Comparison of ENCODE assay signal across 16 cellular contexts in genomic region chr11:36091256-36091811, GRCh38.
A peak's percentile ranks its signal among the peaks of the same experiment; 100 is the strongest.
DNase-seq lines count a peak whose midpoint lies in the region; ATAC-seq, FAIRE-seq and TF ChIP-seq lines count a peak whose summit lies in the region.
"Had no signal": no experiment of that assay in that cellular context is flagged by ENCODE, and none has a peak within 500 bp of the region (broad histone marks: within the 10 kb centered on the region; RNA-seq: fewer than 3 reads in every experiment).

No MANE protein-coding gene starts in this region.

- POLR2A ChIA-PET in GM12878 (lab: Charles Lee), result no interaction called here

- H3K36me3 ChIP-seq in GM23338 (ENCODE audit: insufficient read depth) (peaks cover 15% of the 10 kb centered on the region; the same call in 1 of the 2 replicates), GM12878 (ENCODE audit: control insufficient read depth in 2 of 2, insufficient read depth in 2 of 2, low read length in 1 of 2) (no peaks in the 10 kb centered on the region), Karpas-422 (ENCODE audit: insufficient read depth, low read length) (no peaks in the 10 kb centered on the region)

- no peak for TF ChIP-seq RAD21 in GM12878 (IDR thresholded peaks at IDR 0.05; ENCODE audit: insufficient read depth, low read depth, low read length)

- TF ChIP-seq POLR2A in GM12878 (IDR thresholded peaks at IDR 0.05; ENCODE audit: low read depth, low read length), result no peak

- H3K27me3 Mint-ChIP-seq in GM23338 (ENCODE audit: insufficient read depth, low read depth, poor library complexity) (peaks cover 4% of the 10 kb centered on the region), natural killer cell (ENCODE audit: low read depth in 2 of 2) (peaks cover 29 to 65% of the 10 kb centered on the region in 2 donors)

- in situ Hi-C loops in GM12878 (cut with MboI), result no loop called here

- SMC1A ChIA-PET in GM12878 (lab: Charles Lee; ENCODE audit: uncharacterized antibody, unreplicated experiment), result interaction anchor here (0.6 kb wide), 1 partner anchor 380 kb away, joined by 3 read pairs; no protein-coding TSS in a partner anchor

- peaks cover 24% of the 10 kb centered on the region for H3K4me1 ChIP-seq in GM23338 (ENCODE audit: insufficient read depth)
- H3K4me1 ChIP-seq in GM12878 (ENCODE audit: control insufficient read depth, insufficient read depth, low read length), result no peaks in the 10 kb centered on the region; the same call in 1 of the 2 replicates
- H3K4me1 ChIP-seq in Karpas-422 (ENCODE audit: low read length), result no peaks in the 10 kb centered on the region
- H3K4me1 ChIP-seq: testis had no signal

- no peaks in the 10 kb centered on the region for H4K20me1 ChIP-seq in GM23338 (replicated peaks; ENCODE audit: insufficient read depth)
- no peaks in the 10 kb centered on the region for H4K20me1 ChIP-seq in GM12878 (ENCODE audit: control insufficient read depth, insufficient read depth)
- H4K20me1 ChIP-seq in Karpas-422 (ENCODE audit: insufficient read depth, low read depth, low read length), result no peaks in the 10 kb centered on the region

- H3K79me2 ChIP-seq in GM23338 (replicated peaks; ENCODE audit: insufficient read depth) (no peaks in the 10 kb centered on the region), GM12878 (ENCODE audit: control insufficient read depth, insufficient read depth, low read length) (no peaks in the 10 kb centered on the region), Karpas-422 (ENCODE audit: low read length) (no peaks in the 10 kb centered on the region)

- intact Hi-C loops in GM12878 (cut with micrococcal nuclease; ENCODE audit: unreplicated experiment), result no loop called here
- intact Hi-C loops in natural killer cell (cut with micrococcal nuclease), result no loop called here

- H3K4me2 ChIP-seq in GM23338 (0 out of 2 replicates have a peak overlapping the region, but pooled peaks have one; percentile 44), GM12878 (ENCODE audit: control insufficient read depth, insufficient read depth) (no peak overlapping the region), Karpas-422 (ENCODE audit: low read depth, low read length, poor library complexity, severe bottlenecking) (no peak overlapping the region)

- H3K36me3 Mint-ChIP-seq in GM23338 (ENCODE audit: low read depth) (peaks cover 52% of the 10 kb centered on the region), natural killer cell (no peaks in the 10 kb centered on the region)

- FAIRE-seq in GM12878 (lab: Jason Lieb, UNC), result no peak

- TF ChIP-seq EP300 in GM12878 (IDR thresholded peaks at IDR 0.05; ENCODE audit: borderline replicate concordance in 1 of 2, control insufficient read depth in 1 of 2, low read depth in 2 of 2, low read length in 2 of 2), result no peak

- H3K27ac ChIP-seq in GM23338 (ENCODE audit: low read depth), result peak overlapping the region; percentile 87
- no peak overlapping the region for H3K27ac ChIP-seq in GM12878 (ENCODE audit: control insufficient read depth, insufficient read depth)
- no peak overlapping the region for H3K27ac ChIP-seq in Karpas-422 (ENCODE audit: low read length)
- no peak overlapping the region for H3K27ac ChIP-seq in caudate nucleus (ENCODE audit: low read depth, low read length)
- H3K27ac ChIP-seq: testis had no signal

- H2AFZ ChIP-seq in GM23338 (no peak overlapping the region), GM12878 (ENCODE audit: control insufficient read depth, low read depth, low read length) (no peak overlapping the region), Karpas-422 (ENCODE audit: low read length) (no peak overlapping the region)

- RAD21 ChIA-PET in GM12878 (lab: Charles Lee; ENCODE audit: unreplicated experiment), result no interaction called here

- H3F3A ChIP-seq in GM23338 (replicated peaks; ENCODE audit: low read depth), result no peaks in the 10 kb centered on the region

- H3K9me3 Mint-ChIP-seq in GM23338 (peaks cover 28% of the 10 kb centered on the region), natural killer cell (no peaks in the 10 kb centered on the region)

- ATAC-seq in GM23338 (no peak), GM12878 (peak; percentile 69), natural killer cell (peak in 2 of 3 donors; percentile 51 to 54), GM19467 (IDR thresholded peaks at IDR 0.05; ENCODE audit: unreplicated experiment) (no peak)
- ATAC-seq: activated CD4-positive, alpha-beta T cell treated with anti-CD3 and anti-CD28 coated beads for 36 hours; PC-3 had no signal

- H3K4me1 Mint-ChIP-seq in GM23338, result peaks cover 39% of the 10 kb centered on the region
- peaks cover 11 to 23% of the 10 kb centered on the region in 2 donors for H3K4me1 Mint-ChIP-seq in natural killer cell
- H3K4me1 Mint-ChIP-seq: activated CD4-positive, alpha-beta T cell treated with anti-CD3 and anti-CD28 coated beads for 36 hours had no signal

- H3K27me3 ChIP-seq in GM23338 (ENCODE audit: insufficient read depth), result no peaks in the 10 kb centered on the region
- H3K27me3 ChIP-seq in GM12878 (replicated peaks in 1 of 2; ENCODE audit: control insufficient read depth in 2 of 2, insufficient read depth in 2 of 2, low read length in 1 of 2), result peaks cover 0 to 2% of the 10 kb centered on the region in 2 experiments; a peak in 1 of 4 replicates
- no peaks in the 10 kb centered on the region for H3K27me3 ChIP-seq in Karpas-422 (ENCODE audit: low read length)
- H3K27me3 ChIP-seq: testis had no signal

- no peak for DNase-seq in GM23338 (ENCODE audit: low spot score)
- peak; percentile 34 to 86 for DNase-seq in NOMO-1 (lab: John Stamatoyannopoulos, UW; ENCODE audit: unreplicated experiment in 2 of 2)
- DNase-seq in GM12878 (ENCODE audit: low read depth, low spot score), result no peak
- no peak for DNase-seq in natural killer cell
- no peak for DNase-seq in Karpas-422
- no peak for DNase-seq in caudate nucleus (lab: John Stamatoyannopoulos, UW)
- no peak for DNase-seq in NCI-H82 (lab: John Stamatoyannopoulos, UW)
- DNase-seq: activated CD4-positive, alpha-beta T cell treated with anti-CD3 and anti-CD28 coated beads for 36 hours; activated gamma-delta T cell; effector CD4-positive, alpha-beta T cell; GOT3; NCI-H1417; nucleus accumbens; PC-3; testis had no signal

- CTCF ChIA-PET in GM12878 (lab: Yijun Ruan, JAX), result no interaction called here

- TF ChIP-seq CTCF in GM23338 (conservative IDR thresholded peaks at IDR 0.05; ENCODE audit: low read depth in 2 of 2) (no peak), GM12878 (IDR thresholded peaks at IDR 0.05 in 2 of 3, conservative IDR thresholded peaks at IDR 0.05 in 1 of 3; ENCODE audit: control insufficient read depth in 2 of 3, extremely low read depth in 1 of 3, insufficient read depth in 1 of 3, low read depth in 3 of 3, low read length in 3 of 3) (no peak), natural killer cell (IDR thresholded peaks at IDR 0.05) (no peak)

- peaks cover 6% of the 10 kb centered on the region; the same call in 1 of the 2 replicates for H3K9me2 ChIP-seq in GM23338 (ENCODE audit: insufficient read depth)
- no peaks in the 10 kb centered on the region for H3K9me2 ChIP-seq in Karpas-422 (replicated peaks; ENCODE audit: insufficient read depth, low read length)

- peak overlapping the region; percentile 17 for H3K27ac Mint-ChIP-seq in GM23338
- no peak overlapping the region for H3K27ac Mint-ChIP-seq in natural killer cell
- H3K27ac Mint-ChIP-seq: activated CD4-positive, alpha-beta T cell treated with anti-CD3 and anti-CD28 coated beads for 36 hours had no signal

- H3K4me3 Mint-ChIP-seq in GM23338, result no peak overlapping the region
- H3K4me3 Mint-ChIP-seq in natural killer cell, result no peak overlapping the region
- H3K4me3 Mint-ChIP-seq: activated CD4-positive, alpha-beta T cell treated with anti-CD3 and anti-CD28 coated beads for 36 hours had no signal

- no TSS peak for BruUV-seq in GM12878 (replicated peaks; lab: Mats Ljungman, UMichigan)

- H3K9me3 ChIP-seq in GM12878 (replicated peaks; ENCODE audit: control insufficient read depth, insufficient read depth, low read length), result no peaks in the 10 kb centered on the region; the same call in 2 of the 3 replicates
- no peaks in the 10 kb centered on the region for H3K9me3 ChIP-seq in Karpas-422 (ENCODE audit: low read length)
- H3K9me3 ChIP-seq: testis had no signal

- no peak overlapping the region for H3K4me3 ChIP-seq in GM23338
- no peak overlapping the region for H3K4me3 ChIP-seq in GM12878
- H3K4me3 ChIP-seq in Karpas-422 (ENCODE audit: low read length), result no peak overlapping the region
- H3K4me3 ChIP-seq: testis had no signal

- WGBS in GM12878 (ENCODE audit: insufficient coverage, insufficient replicate concordance, low lambda C conversion rate, missing lambda C conversion rate), result 35% methylated on average over 7 of the region's 7 CpGs

- no peak overlapping the region for H3K9ac ChIP-seq in GM12878 (ENCODE audit: control insufficient read depth, insufficient read depth, low read length)
- no peak overlapping the region for H3K9ac ChIP-seq in Karpas-422 (ENCODE audit: low read length)

TF ChIP-seq in GM12878, 131 proteins besides CTCF, POLR2A, EP300 and RAD21:
- TF ChIP-seq SMC3 (IDR thresholded peaks at IDR 0.05; ENCODE audit: borderline replicate concordance, low read length), result no peak
- TF ChIP-seq RUNX3 (IDR thresholded peaks at IDR 0.05; ENCODE audit: low read length), result peak; percentile 62; the same call in 1 of the 2 replicates
- peak; percentile 68 for TF ChIP-seq TCF7 (IDR thresholded peaks at IDR 0.05; ENCODE audit: borderline replicate concordance)

Comparison
In these comparisons a context has a peak if more than half of its experiments do, and no peak if none do; other contexts are left out.
1. ATAC-seq: peak in GM12878 (single experiment) and natural killer cell (2 of 3); none in GM23338 (single experiment) and GM19467 (single experiment).
2. DNase-seq: peak in NOMO-1 (2 of 2); none in GM23338 (single experiment), GM12878 (single experiment), natural killer cell (single experiment), Karpas-422 (single experiment), caudate nucleus (0 of 61) and NCI-H82 (single experiment).